In the genomic region with DNA sequence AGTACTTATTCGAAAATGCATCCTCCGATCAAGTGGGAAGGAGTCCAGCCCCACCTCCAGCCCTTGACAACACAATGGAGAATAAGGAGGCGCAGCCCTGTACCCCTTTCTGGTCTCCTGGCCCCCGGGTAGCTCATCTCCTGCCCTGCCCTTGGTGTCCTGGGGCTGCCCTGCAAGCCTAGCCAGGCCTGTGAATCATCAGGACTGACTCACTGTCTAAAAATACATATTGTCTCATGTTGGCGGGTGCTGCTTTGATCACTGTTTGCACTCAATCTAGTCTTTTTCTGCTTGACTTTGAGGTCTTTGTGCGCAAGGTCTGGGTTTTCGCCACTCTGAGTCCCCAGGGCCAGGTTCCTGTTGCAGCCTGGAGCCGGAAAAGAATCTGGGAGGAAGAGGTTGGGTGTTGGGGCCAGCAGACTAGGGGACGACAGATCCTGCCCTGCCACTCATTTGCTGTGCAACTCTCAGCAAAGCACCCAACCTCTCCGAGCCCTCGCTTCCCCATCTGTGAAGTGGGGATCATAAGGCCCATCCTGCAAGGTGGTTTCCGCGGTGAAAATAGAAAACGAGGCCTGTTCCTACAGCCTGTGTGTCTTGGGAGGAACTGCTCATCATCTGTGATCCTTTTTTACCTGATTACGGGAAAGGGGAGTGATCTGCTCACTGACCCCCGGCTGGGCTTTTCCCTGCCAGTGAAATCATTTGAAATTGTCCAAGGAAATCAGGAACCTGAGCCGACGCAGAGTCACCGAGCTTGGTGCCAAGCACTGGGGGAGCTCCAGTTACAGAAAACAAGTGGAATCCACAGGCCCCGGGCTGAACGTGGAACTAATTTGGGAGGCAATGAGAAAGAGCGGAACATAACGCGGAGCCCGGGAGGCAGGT, we compare ENCODE assay signal across 9 cellular contexts.
DNase-seq lines count a peak whose midpoint lies in the region; ATAC-seq and TF ChIP-seq lines count a peak whose summit lies in the region.
"Had no signal": no experiment of that assay in that cellular context is flagged by ENCODE, and none has a peak within 500 bp of the region (broad histone marks: within the 10 kb centered on the region; RNA-seq: fewer than 3 reads in every experiment).

No MANE protein-coding gene starts in this region.

- ATAC-seq in PC-3: peak; percentile 97
- ATAC-seq in psoas muscle: peak; percentile 81 to 93 (median 90)
- ATAC-seq in HG03457 (IDR thresholded peaks at IDR 0.05; ENCODE audit: unreplicated experiment): no peak

- H3K4me1 ChIP-seq in PC-3 (ENCODE audit: insufficient read depth, low read length): peaks cover 15% of the 10 kb centered on the region
- peaks cover 10% of the 10 kb centered on the region for H3K4me1 ChIP-seq in psoas muscle

- WGBS in psoas muscle, 3 donors: 12 to 16% (median 13%) methylated on average over 25 of the region's 25 CpGs

- H3K9me3 ChIP-seq in PC-3 (ENCODE audit: low read length) (no peaks in the 10 kb centered on the region), psoas muscle (no peaks in the 10 kb centered on the region)

- intact Hi-C loops in PC-3 (cut with micrococcal nuclease): no loop called here
- intact Hi-C loops in psoas muscle (cut with DNase I): loop anchor here in 1 of 2 donors (5.0 to 10.0 kb wide), 3 partner anchors 37 to 125 kb away; no protein-coding TSS in a partner anchor

- TSS peak; percentile 32 for BruUV-seq in PC-3 (replicated peaks; lab: Mats Ljungman, UMichigan)

- H3K27me3 ChIP-seq in PC-3 (ENCODE audit: low read length) (no peaks in the 10 kb centered on the region), psoas muscle (ENCODE audit: insufficient read depth in 3 of 3, low read length in 2 of 3) (no peaks in the 10 kb centered on the region)

- peak overlapping the region; percentile 62 for H3K9ac ChIP-seq in PC-3 (ENCODE audit: low read length)

- peak overlapping the region; percentile 79 for H3K4me2 ChIP-seq in PC-3 (ENCODE audit: low read length)

- peak overlapping the region; percentile 34 for H3K4me3 ChIP-seq in AG10803 (ENCODE audit: low read length)
- peak overlapping the region; percentile 28; the same call in 1 of the 2 replicates for H3K4me3 ChIP-seq in PC-3 (ENCODE audit: low read length)
- peak overlapping the region; percentile 49 for H3K4me3 ChIP-seq in psoas muscle

- peak; percentile 78 for DNase-seq in AG10803 (ENCODE audit: low read depth)
- DNase-seq in HCEC 1CT: peak; percentile 43
- peak; percentile 67 for DNase-seq in PC-3
- DNase-seq in fibroblast of the conjunctiva (ENCODE audit: low read depth): peak; percentile 63
- DNase-seq in psoas muscle: peak; percentile 79 to 82
- DNase-seq in NCI-H2029 treated with DMSO at 0.1 percent for 48 hours (lab: John Stamatoyannopoulos, UW): no peak
- DNase-seq in stimulated activated CD8-positive, alpha-beta memory T cell treated with anti-CD3 and anti-CD28 coated beads, Interleukin-4, amount 100 ng/mL, for 48 hours: no peak
- DNase-seq: activated naive CD8-positive, alpha-beta T cell treated with anti-CD3 and anti-CD28 coated beads, Interleukin-2, amount 10 ng/mL, durations not matched to agents 7 days and 5 days had no signal

- CTCF ChIA-PET in PC-3 (lab: Charles Lee): interaction anchor here (0.6 kb wide), 1 partner anchor 98 kb away, joined by 5 read pairs; no protein-coding TSS in a partner anchor

- H3K36me3 ChIP-seq in PC-3 (ENCODE audit: low read depth, low read length): no peaks in the 10 kb centered on the region
- H3K36me3 ChIP-seq in psoas muscle (ENCODE audit: insufficient read depth in 1 of 2, low read depth in 1 of 2): no peaks in the 10 kb centered on the region

- POLR2A ChIA-PET in PC-3 (lab: Charles Lee; ENCODE audit: unreplicated experiment): no interaction called here

- H3F3A ChIP-seq in PC-3 (ENCODE audit: low read length, unreplicated experiment): no peaks in the 10 kb centered on the region

- no peaks in the 10 kb centered on the region for H3K79me2 ChIP-seq in PC-3 (ENCODE audit: low read length)

- peak overlapping the region; percentile 93 for H3K27ac ChIP-seq in PC-3 (ENCODE audit: low read length)
- peak overlapping the region; percentile 95 for H3K27ac ChIP-seq in psoas muscle

- no peaks in the 10 kb centered on the region for H4K20me1 ChIP-seq in PC-3 (ENCODE audit: low read length)

- H2AFZ ChIP-seq in PC-3 (ENCODE audit: low read length): peak overlapping the region; percentile 77

- no peaks in the 10 kb centered on the region for H3K9me2 ChIP-seq in PC-3 (replicated peaks; ENCODE audit: low read length)

- TF ChIP-seq CTCF in AG10803 (conservative IDR thresholded peaks at IDR 0.05; ENCODE audit: low read length): no peak
- no peak for TF ChIP-seq CTCF in PC-3 (conservative IDR thresholded peaks at IDR 0.05; ENCODE audit: low read depth, low read length)
- TF ChIP-seq CTCF in psoas muscle (IDR thresholded peaks at IDR 0.05): no peak

Comparison
In these comparisons a context has a peak if more than half of its experiments do, and no peak if none do; other contexts are left out.
1. DNase-seq: peak in AG10803 (single experiment), HCEC 1CT (single experiment), PC-3 (single experiment), fibroblast of the conjunctiva (single experiment) and psoas muscle (2 of 2); none in NCI-H2029 treated with DMSO at 0.1 percent for 48 hours (single experiment) and stimulated activated CD8-positive, alpha-beta memory T cell treated with anti-CD3 and anti-CD28 coated beads, Interleukin-4, amount 100 ng/mL, for 48 hours (single experiment).
2. Peak in every context shown above with its lines, with median percentiles within 50 percentile points of each other: H3K4me3 ChIP-seq.